17 cellular contexts compared by ENCODE assay signal in genomic region chr5:10652151-10652550, GRCh38.
DNase-seq lines count a peak whose midpoint lies in the region; ATAC-seq and TF ChIP-seq lines count a peak whose summit lies in the region.
"Had no signal": no experiment of that assay in that cellular context is flagged by ENCODE, and none has a peak within 500 bp of the region (broad histone marks: within the 10 kb centered on the region; RNA-seq: fewer than 3 reads in every experiment).

No MANE protein-coding gene starts in this region.

- no peak overlapping the region for H4K8ac ChIP-seq in mesenchymal stem cell (ENCODE audit: low read length)

- H3K36me3 ChIP-seq in mesenchymal stem cell (ENCODE audit: control insufficient read depth in 1 of 2, insufficient read depth in 2 of 2, low read depth in 1 of 2, low read length in 2 of 2), result peaks cover 20 to 64% of the 10 kb centered on the region in 2 experiments
- H3K36me3 ChIP-seq in right atrium auricular region, result no peaks in the 10 kb centered on the region

- no peak overlapping the region for H3K4me3 Mint-ChIP-seq in glutamatergic neuron (ENCODE audit: unreplicated experiment)

- no peak overlapping the region for H3K14ac ChIP-seq in mesenchymal stem cell (ENCODE audit: low read length in 2 of 2)

- H3K9me3 Mint-ChIP-seq in glutamatergic neuron (ENCODE audit: unreplicated experiment), result peaks cover 2% of the 10 kb centered on the region

- H3K4me2 ChIP-seq in mesenchymal stem cell (ENCODE audit: low read length, poor library complexity, severe bottlenecking), result no peak overlapping the region
- H3K4me2 ChIP-seq: BLaER1 treated with 17β-estradiol and CSF1 and Interleukin-3, amounts not matched to agents 10 nM and 100 nM had no signal

- peaks cover 3% of the 10 kb centered on the region for H3K4me1 ChIP-seq in mesenchymal stem cell (ENCODE audit: control insufficient read depth, insufficient read depth, low read depth, low read length)
- H3K4me1 ChIP-seq in right atrium auricular region, result peaks cover 0 to 13% of the 10 kb centered on the region in 2 donors
- H3K4me1 ChIP-seq: BLaER1 treated with 17β-estradiol and CSF1 and Interleukin-3, amounts not matched to agents 10 nM and 100 nM had no signal

- no peaks in the 10 kb centered on the region for H3K27me3 ChIP-seq in mesenchymal stem cell (ENCODE audit: control insufficient read depth in 1 of 2, insufficient read depth in 1 of 2, low read length in 2 of 2)
- H3K27me3 ChIP-seq in right atrium auricular region, result no peaks in the 10 kb centered on the region
- H3K27me3 ChIP-seq: BLaER1 treated with 17β-estradiol and CSF1 and Interleukin-3, amounts not matched to agents 10 nM and 100 nM had no signal

- H2BK5ac ChIP-seq in mesenchymal stem cell (ENCODE audit: low read depth, low read length, poor library complexity, severe bottlenecking), result no peak overlapping the region

- no peak overlapping the region for H3K27ac Mint-ChIP-seq in glutamatergic neuron (ENCODE audit: unreplicated experiment)

- DNase-seq in cardiac fibroblast (ENCODE audit: low read depth in 2 of 2) (peak; percentile 15 to 34), mesenchymal stem cell (no peak), right atrium auricular region (ENCODE audit: low spot score) (no peak), NCI-H2171 (lab: John Stamatoyannopoulos, UW) (no peak), glutamatergic neuron (no peak)
- DNase-seq: DMS 273 treated with DMSO at 0.1 percent for 48 hours, KG1, NCI-H1105, NCI-H187, NCI-H446, NCI-H774, Right ventricle myocardium superior had no signal

- H3K4me3 ChIP-seq in cardiac fibroblast (replicated peaks in 1 of 2; ENCODE audit: low read depth in 2 of 2, low read length in 2 of 2), result no peak overlapping the region
- no peak overlapping the region for H3K4me3 ChIP-seq in mesenchymal stem cell (ENCODE audit: insufficient read depth in 1 of 2, low read depth in 1 of 2, low read length in 2 of 2)
- H3K4me3 ChIP-seq in right atrium auricular region, result no peak overlapping the region
- H3K4me3 ChIP-seq: BLaER1 treated with 17β-estradiol and CSF1 and Interleukin-3, amounts not matched to agents 10 nM and 100 nM had no signal

- peaks cover 10% of the 10 kb centered on the region for H3K36me3 Mint-ChIP-seq in glutamatergic neuron (ENCODE audit: unreplicated experiment)

- no peak overlapping the region for H3K18ac ChIP-seq in mesenchymal stem cell (ENCODE audit: low read depth in 1 of 2, low read length in 2 of 2)

- no peak overlapping the region for H2BK15ac ChIP-seq in mesenchymal stem cell (ENCODE audit: low read depth, poor library complexity, severe bottlenecking)

- TF ChIP-seq CTCF in cardiac fibroblast (IDR thresholded peaks at IDR 0.05; ENCODE audit: low read depth, low read length) (no peak), right atrium auricular region (IDR thresholded peaks at IDR 0.05) (no peak), glutamatergic neuron (IDR thresholded peaks at IDR 0.05; ENCODE audit: partially characterized antibody, unreplicated experiment) (no peak)

- peaks cover 2% of the 10 kb centered on the region for H3K4me1 Mint-ChIP-seq in glutamatergic neuron (ENCODE audit: low read depth, unreplicated experiment)

- H3K23ac ChIP-seq in mesenchymal stem cell (ENCODE audit: low read length in 2 of 2), result no peak overlapping the region

- H4K91ac ChIP-seq in mesenchymal stem cell (ENCODE audit: low read length), result peak overlapping the region; percentile 19

- H3K79me1 ChIP-seq in mesenchymal stem cell (replicated peaks; ENCODE audit: low read length, poor library complexity, severe bottlenecking), result peaks cover 24% of the 10 kb centered on the region

- H2BK120ac ChIP-seq in mesenchymal stem cell (ENCODE audit: low read depth, low read length), result no peak overlapping the region

- H3K9ac ChIP-seq in mesenchymal stem cell (ENCODE audit: low read length), result no peak overlapping the region
- H3K9ac ChIP-seq: BLaER1 treated with 17β-estradiol and CSF1 and Interleukin-3, amounts not matched to agents 10 nM and 100 nM had no signal

- H2BK12ac ChIP-seq in mesenchymal stem cell (ENCODE audit: low read length in 2 of 2), result no peak overlapping the region

- WGBS in mesenchymal stem cell, result 90% methylated on average over 13 of the region's 13 CpGs

- H3K4ac ChIP-seq in mesenchymal stem cell (ENCODE audit: low read depth in 1 of 2, low read length in 2 of 2), result no peak overlapping the region

- no peak overlapping the region for H2AK5ac ChIP-seq in mesenchymal stem cell (ENCODE audit: low read length, severe bottlenecking)

- TF ChIP-seq RAD21 in Ishikawa (IDR thresholded peaks at IDR 0.05; ENCODE audit: low read depth), result peak; percentile 18; the same call in 1 of the 2 replicates

- no peaks in the 10 kb centered on the region for H3K9me3 ChIP-seq in mesenchymal stem cell (ENCODE audit: control insufficient read depth, low read length)
- H3K9me3 ChIP-seq in right atrium auricular region, result no peaks in the 10 kb centered on the region

- H3K27me3 Mint-ChIP-seq in glutamatergic neuron (ENCODE audit: unreplicated experiment), result no peaks in the 10 kb centered on the region

- no peak for TF ChIP-seq EP300 in Ishikawa (IDR thresholded peaks at IDR 0.05; ENCODE audit: borderline replicate concordance)

- no peak overlapping the region for H3K27ac ChIP-seq in mesenchymal stem cell (ENCODE audit: low read length, poor library complexity, severe bottlenecking)
- H3K27ac ChIP-seq in right atrium auricular region, result no peak overlapping the region
- H3K27ac ChIP-seq: BLaER1 treated with 17β-estradiol and CSF1 and Interleukin-3, amounts not matched to agents 10 nM and 100 nM had no signal

- H2AFZ ChIP-seq in mesenchymal stem cell (ENCODE audit: low read depth, low read length), result no peak overlapping the region

- ATAC-seq in HG03159 (IDR thresholded peaks at IDR 0.05; ENCODE audit: unreplicated experiment), result no peak
- ATAC-seq: HCT116, SK-N-SH treated with all-trans-retinoic acid at 6 μM for 48 hours had no signal

TF ChIP-seq in Ishikawa, 13 proteins besides CTCF, POLR2A, EP300 and RAD21:
- TF ChIP-seq, protein P1, sequence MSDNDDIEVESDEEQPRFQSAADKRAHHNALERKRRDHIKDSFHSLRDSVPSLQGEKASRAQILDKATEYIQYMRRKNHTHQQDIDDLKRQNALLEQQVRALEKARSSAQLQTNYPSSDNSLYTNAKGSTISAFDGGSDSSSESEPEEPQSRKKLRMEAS (IDR thresholded peaks at IDR 0.05), result no peak
- TF ChIP-seq NFIC (IDR thresholded peaks at IDR 0.05) (no peak), ZBTB7A (IDR thresholded peaks at IDR 0.05; ENCODE audit: low read depth) (no peak), FOXM1 (IDR thresholded peaks at IDR 0.05; ENCODE audit: borderline replicate concordance, low read depth) (no peak), TCF12 (IDR thresholded peaks at IDR 0.05; ENCODE audit: low read depth) (no peak), EGR1 (IDR thresholded peaks at IDR 0.05) (no peak)

Comparison
In these comparisons a context has a peak if more than half of its experiments do, and no peak if none do; other contexts are left out.
1. DNase-seq: peak in cardiac fibroblast (2 of 2); none in mesenchymal stem cell (single experiment), right atrium auricular region (single experiment), NCI-H2171 (single experiment) and glutamatergic neuron (single experiment).